ENCODE assay signal across 13 cellular contexts in the genomic region with DNA sequence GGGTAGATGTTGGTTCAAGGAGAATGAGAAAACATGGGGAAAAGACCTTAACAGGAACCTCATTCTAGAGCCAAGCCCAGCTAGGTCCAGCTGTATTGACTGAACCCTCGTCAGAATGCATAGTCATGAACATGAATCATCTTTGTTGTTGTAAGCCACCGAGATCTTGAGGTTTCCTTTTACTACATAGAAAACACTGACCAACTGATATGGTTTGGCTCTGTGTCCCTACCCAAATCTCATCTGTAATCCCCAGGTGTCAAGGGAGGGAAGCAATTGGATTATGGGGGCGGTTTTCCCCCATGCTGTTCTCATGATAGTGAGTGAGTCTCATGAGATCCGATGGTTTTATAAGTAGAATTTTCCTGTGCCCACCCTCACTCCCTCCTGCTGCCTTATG. TPM values are rescaled to one million over a fixed set of nuclear protein-coding genes. Genes with fewer than 3 reads are reported as not detected.
A peak's percentile ranks its signal among the peaks of the same experiment; 100 is the strongest.
DNase-seq lines count a peak whose midpoint lies in the region; ATAC-seq and TF ChIP-seq lines count a peak whose summit lies in the region.
"Had no signal": no experiment of that assay in that cellular context is flagged by ENCODE, and none has a peak within 500 bp of the region (broad histone marks: within the 10 kb centered on the region; RNA-seq: fewer than 3 reads in every experiment).

No MANE protein-coding gene starts in this region.

- intact Hi-C loops in Panc1 (cut with micrococcal nuclease; ENCODE audit: unreplicated experiment) = no loop called here

- no peaks in the 10 kb centered on the region for H3K36me3 Mint-ChIP-seq in endodermal cell (ENCODE audit: low read depth)

- no peaks in the 10 kb centered on the region for H3K4me1 Mint-ChIP-seq in endodermal cell
- H3K4me1 Mint-ChIP-seq: neural crest cell had no signal

- no peak for TF ChIP-seq CTCF in GM12865 (IDR thresholded peaks at IDR 0.05; ENCODE audit: insufficient read depth, low read depth, low read length, missing control alignments)
- no peak for TF ChIP-seq CTCF in Panc1 (IDR thresholded peaks at IDR 0.05)
- no peak for TF ChIP-seq CTCF in endodermal cell (conservative IDR thresholded peaks at IDR 0.05)

- no peaks in the 10 kb centered on the region for H3K36me3 ChIP-seq in Panc1 (ENCODE audit: control insufficient read depth, insufficient read depth, low read length)
- H3K36me3 ChIP-seq in endodermal cell (ENCODE audit: control insufficient read depth, insufficient read depth, low read length) = no peaks in the 10 kb centered on the region
- H3K36me3 ChIP-seq: lower lobe of right lung, suprapubic skin had no signal

- H3K27me3 ChIP-seq in Panc1 (ENCODE audit: control insufficient read depth, insufficient read depth, low read length) (peaks cover 9% of the 10 kb centered on the region; the same call in 1 of the 2 replicates), endodermal cell (ENCODE audit: control insufficient read depth, insufficient read depth, low read length, poor library complexity, severe bottlenecking) (no peaks in the 10 kb centered on the region)
- H3K27me3 ChIP-seq: body of pancreas, suprapubic skin had no signal

- H3K27ac Mint-ChIP-seq in endodermal cell = no peak overlapping the region

- peaks cover 9% of the 10 kb centered on the region for H3K9me3 Mint-ChIP-seq in endodermal cell
- H3K9me3 Mint-ChIP-seq: neural crest cell had no signal

- BruUV-seq in Panc1 (replicated peaks; lab: Mats Ljungman, UMichigan) = no TSS peak

- no peaks in the 10 kb centered on the region for H3K4me1 ChIP-seq in Panc1 (ENCODE audit: control insufficient read depth, insufficient read depth, low read length)
- no peaks in the 10 kb centered on the region for H3K4me1 ChIP-seq in endodermal cell (ENCODE audit: control insufficient read depth, insufficient read depth, low read length)
- H3K4me1 ChIP-seq: body of pancreas, lower lobe of right lung, suprapubic skin had no signal

- no peak overlapping the region for H3K4me3 Mint-ChIP-seq in endodermal cell
- H3K4me3 Mint-ChIP-seq: neural crest cell had no signal

- DNase-seq in GM12865 (ENCODE audit: low read depth) (peak; percentile 8), Panc1 (ENCODE audit: low read depth, low spot score) (no peak), endodermal cell (no peak), skeletal muscle cell (ENCODE audit: low read depth) (peak; percentile 21), NCI-H146 treated with DMSO at 0.1 percent for 48 hours (lab: John Stamatoyannopoulos, UW; ENCODE audit: unreplicated experiment) (no peak)
- DNase-seq: body of pancreas, Calu3, lower lobe of right lung had no signal

- CTCF ChIA-PET in Panc1 (lab: Charles Lee) = no interaction called here

- no peaks in the 10 kb centered on the region for H3K27me3 Mint-ChIP-seq in endodermal cell (ENCODE audit: insufficient read depth)

- H3K27ac ChIP-seq in Panc1 (ENCODE audit: low read length) (no peak overlapping the region), endodermal cell (ENCODE audit: low read depth, low read length) (no peak overlapping the region)
- H3K27ac ChIP-seq: body of pancreas, lower lobe of right lung, suprapubic skin had no signal

- H3K9me3 ChIP-seq in Panc1 (ENCODE audit: control insufficient read depth, insufficient read depth, low read depth, low read length) (no peaks in the 10 kb centered on the region), endodermal cell (ENCODE audit: control insufficient read depth, low read length) (no peaks in the 10 kb centered on the region)
- H3K9me3 ChIP-seq: body of pancreas, lower lobe of right lung, suprapubic skin had no signal

- no peak overlapping the region for H3K4me3 ChIP-seq in GM12865 (ENCODE audit: low read depth, low read length)
- H3K4me3 ChIP-seq in Panc1 (ENCODE audit: low read depth in 2 of 2, low read length in 2 of 2) = no peak overlapping the region
- peak overlapping the region; percentile 29 for H3K4me3 ChIP-seq in endodermal cell (ENCODE audit: low read length)
- H3K4me3 ChIP-seq in skeletal muscle cell (ENCODE audit: low read depth, low read length) = no peak overlapping the region
- H3K4me3 ChIP-seq: body of pancreas, lower lobe of right lung, smooth muscle cell, suprapubic skin had no signal

- 90 to 94% methylated on average over 2 to 4 of the region's 4 CpGs for WGBS in endodermal cell (ENCODE audit: insufficient coverage in 1 of 2, insufficient read length in 1 of 2), 2 experiments

- POLR2A ChIA-PET in Panc1 (lab: Charles Lee) = no interaction called here

- in situ Hi-C loops in Panc1 (cut with HindIII; ENCODE audit: low pct_unique_long_range_greater_than_20kb, low sequenced_read_pairs) = no loop called here

- ATAC-seq in Panc1 (peak; percentile 65; the same call in 1 of the 2 replicates), HG03521 (IDR thresholded peaks at IDR 0.05; ENCODE audit: unreplicated experiment) (no peak), HG02678 (IDR thresholded peaks at IDR 0.05; ENCODE audit: unreplicated experiment) (no peak)
- ATAC-seq: body of pancreas, lower lobe of right lung had no signal

- no peak overlapping the region for H3K9ac ChIP-seq in endodermal cell (ENCODE audit: extremely low read depth, low read length, poor library complexity, severe bottlenecking)

RNA-seq across cellular contexts. Expression of a gene that starts 19.4 kb away (rescaled TPM):
- total RNA-seq in Panc1 (2021; ENCODE audit: unreplicated experiment) = not detected
- polyA plus RNA-seq in Panc1 (2012; ENCODE audit: insufficient read length) = not detected
- total RNA-seq in endodermal cell = under 1 TPM in 1 of 2 donors, not detected in 1; 0.92 TPM
- polyA plus RNA-seq in endodermal cell (2013, experiment 1 of 2) = 1.7 TPM
- 1.9 TPM for polyA plus RNA-seq in endodermal cell (2013, experiment 2 of 2)
- total RNA-seq: body of pancreas, Calu3, lower lobe of right lung, smooth muscle cell, suprapubic skin had no signal

RNA-seq across cellular contexts. Expression of a gene that starts 38.8 kb away (rescaled TPM):
- total RNA-seq in Panc1 (2021; ENCODE audit: unreplicated experiment) (298 TPM), endodermal cell (100 to 1,000 TPM; 230 to 325 TPM)
- 383 TPM for polyA plus RNA-seq in Panc1 (2012; ENCODE audit: insufficient read length)
- polyA plus RNA-seq in endodermal cell (2013, experiment 1 of 2) = 149 TPM
- 148 TPM for polyA plus RNA-seq in endodermal cell (2013, experiment 2 of 2)

RNA-seq across cellular contexts. Expression of a gene that starts 46.8 kb away (rescaled TPM):
- total RNA-seq in Panc1 (2021; ENCODE audit: unreplicated experiment) = not detected
- not detected for polyA plus RNA-seq in Panc1 (2012; ENCODE audit: insufficient read length)
- total RNA-seq in endodermal cell = not detected
- not detected for polyA plus RNA-seq in endodermal cell (2013, experiment 1 of 2)
- polyA plus RNA-seq in endodermal cell (2013, experiment 2 of 2) = not detected
- total RNA-seq: Calu3, neural crest cell, smooth muscle cell had no signal
- polyA plus RNA-seq: smooth muscle cell had no signal

Comparison
In these comparisons a context has a peak if more than half of its experiments do, and no peak if none do; other contexts are left out.
1. DNase-seq: peak in GM12865 (single experiment) and skeletal muscle cell (single experiment); none in Panc1 (single experiment), endodermal cell (single experiment) and NCI-H146 treated with DMSO at 0.1 percent for 48 hours (single experiment).